16 cellular contexts compared by ENCODE assay signal in the genomic region with DNA sequence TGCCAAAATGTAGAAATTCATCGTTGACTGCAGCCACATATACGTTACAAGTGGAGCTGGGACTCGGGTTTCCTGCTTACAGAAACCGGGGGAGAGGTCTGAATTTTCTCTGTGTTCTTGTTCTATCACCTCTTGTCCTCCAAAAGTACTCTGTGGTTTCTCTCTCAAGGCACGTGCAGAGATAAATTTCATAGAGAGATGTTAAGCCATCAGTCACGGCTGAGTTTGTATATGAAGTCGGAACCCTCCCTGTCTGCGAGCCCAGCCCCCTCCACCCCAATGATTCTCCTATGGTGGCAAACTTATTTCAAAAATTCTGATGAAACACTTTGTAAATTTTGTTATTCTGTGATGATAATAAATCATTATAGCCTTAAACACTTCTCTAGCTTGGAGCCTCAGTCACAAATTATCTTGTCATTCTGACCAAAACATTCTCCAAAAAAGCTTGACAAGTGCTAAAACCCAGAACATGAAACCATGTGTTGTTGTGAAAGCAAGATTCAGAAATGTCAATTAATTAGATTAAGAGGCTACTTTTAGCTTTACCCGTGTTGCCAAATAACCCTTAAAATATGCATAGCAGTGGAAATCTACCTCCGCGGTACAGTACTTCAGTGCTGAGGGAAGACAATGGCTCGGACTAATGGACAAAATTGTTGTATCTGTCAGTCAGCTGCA.
DNase-seq lines count a peak whose midpoint lies in the region; TF ChIP-seq lines count a peak whose summit lies in the region.
"Had no signal": no experiment of that assay in that cellular context is flagged by ENCODE, and none has a peak within 500 bp of the region (broad histone marks: within the 10 kb centered on the region; RNA-seq: fewer than 3 reads in every experiment).

No MANE protein-coding gene starts in this region.

- H3K36me3 ChIP-seq in esophagus muscularis mucosa, result no peaks in the 10 kb centered on the region
- no peaks in the 10 kb centered on the region for H3K36me3 ChIP-seq in osteoblast (ENCODE audit: insufficient read depth, low read length)
- H3K36me3 ChIP-seq: upper lobe of right lung had no signal

- intact Hi-C loops in esophagus muscularis mucosa (cut with DNase I), result no loop called here

- TF ChIP-seq POLR2A in esophagus muscularis mucosa (IDR thresholded peaks at IDR 0.05; ENCODE audit: low read depth), result no peak

- peak overlapping the region; percentile 7 for H3K4me2 ChIP-seq in osteoblast (ENCODE audit: insufficient read depth, low read length)

- peaks cover 5 to 44% (median 40%) of the 10 kb centered on the region in 4 donors for H3K4me1 ChIP-seq in esophagus muscularis mucosa
- peaks cover 3% of the 10 kb centered on the region for H3K4me1 ChIP-seq in osteoblast (ENCODE audit: insufficient read depth, low read length)

- DNase-seq in AG04450 (ENCODE audit: low read depth, low spot score), result peak; percentile 8
- DNase-seq in Jurkat, Clone E6-1 (ENCODE audit: low read depth, low spot score), result peak; percentile 5
- no peak for DNase-seq in esophagus muscularis mucosa (ENCODE audit: extremely low spot score)
- DNase-seq in osteoblast (ENCODE audit: insufficient read length, low spot score, missing footprints), result no peak
- no peak for DNase-seq in KG1 (lab: John Stamatoyannopoulos, UW)
- DNase-seq in stimulated activated CD8-positive, alpha-beta memory T cell treated with anti-CD3 and anti-CD28 coated beads, Interleukin-4, amount 100 ng/mL, for 48 hours, result no peak
- DNase-seq in activated gamma-delta T cell (lab: John Stamatoyannopoulos, UW), result no peak
- no peak for DNase-seq in kidney tubule cell (ENCODE audit: low spot score)
- DNase-seq: activated naive CD8-positive, alpha-beta T cell treated with anti-CD3 and anti-CD28 coated beads, Interleukin-2, amount 50 U/mL, for 24 hours; effector CD4-positive, alpha-beta T cell; NCI-H1048; NCI-H2029 treated with DMSO at 0.1 percent for 48 hours; OCI-M1; SIG-M5; stimulated activated naive CD4-positive, alpha-beta T cell treated with Interleukin-2 at 50 U/mL for 16 hours; upper lobe of right lung had no signal

- CTCF ChIA-PET in AG04450 (lab: Charles Lee), result interaction anchor here (1.1 kb wide), 1 partner anchor 287 kb away, joined by 7 read pairs; no protein-coding TSS in a partner anchor

- H2AFZ ChIP-seq in osteoblast (ENCODE audit: low read length), result no peak overlapping the region

- TF ChIP-seq EP300 in esophagus muscularis mucosa (IDR thresholded peaks at IDR 0.05), result no peak

- peak overlapping the region; percentile 1; the same call in 1 of the 2 replicates for H3K4me3 ChIP-seq in AG04450 (ENCODE audit: low read depth, low read length)
- H3K4me3 ChIP-seq in Jurkat, Clone E6-1 (ENCODE audit: low read length), result no peak overlapping the region
- H3K4me3 ChIP-seq in esophagus muscularis mucosa, result peak overlapping the region in 3 of 4 donors; percentile 3 to 15 (median 13)
- H3K4me3 ChIP-seq in osteoblast (ENCODE audit: insufficient read depth, low read length), result no peak overlapping the region
- H3K4me3 ChIP-seq: upper lobe of right lung had no signal

- H3K79me2 ChIP-seq in osteoblast (ENCODE audit: insufficient read depth, low read length), result no peaks in the 10 kb centered on the region

- H3K27ac ChIP-seq in AG04450 (ENCODE audit: low read depth, low read length) (no peak overlapping the region), esophagus muscularis mucosa (replicated peaks in 1 of 4) (peak overlapping the region; percentile 21 to 43 (median 39)), osteoblast (ENCODE audit: low read depth, low read length) (no peak overlapping the region)
- H3K27ac ChIP-seq: upper lobe of right lung had no signal

- POLR2A ChIA-PET in AG04450 (lab: Yijun Ruan, JAX), result interaction anchor here (1.0 to 1.6 kb wide), 2 partner anchors 38 to 117 kb away, joined by 3 to 4 read pairs; no protein-coding TSS in a partner anchor

- H4K20me1 ChIP-seq in osteoblast (ENCODE audit: insufficient read depth, low read length), result no peaks in the 10 kb centered on the region

- 31% methylated on average over 12 of the region's 12 CpGs for WGBS in esophagus muscularis mucosa

- peaks cover 5% of the 10 kb centered on the region for H3K27me3 ChIP-seq in AG04450 (ENCODE audit: control insufficient read depth, insufficient read depth, low read length)
- no peaks in the 10 kb centered on the region for H3K27me3 ChIP-seq in esophagus muscularis mucosa
- no peaks in the 10 kb centered on the region for H3K27me3 ChIP-seq in osteoblast (ENCODE audit: insufficient read depth, low read length)
- H3K27me3 ChIP-seq: upper lobe of right lung had no signal

- TF ChIP-seq CTCF in AG04450 (IDR thresholded peaks at IDR 0.05; ENCODE audit: low read depth, low read length) (no peak), esophagus muscularis mucosa (IDR thresholded peaks at IDR 0.05) (no peak), osteoblast (IDR thresholded peaks at IDR 0.05; ENCODE audit: extremely low read depth, low read depth, low read length) (no peak)

- H3K9me3 ChIP-seq in AG04450 (ENCODE audit: control insufficient read depth, insufficient read depth, low read length), result 0 out of 2 replicates have a peak, but pooled peaks cover 2% of the 10 kb centered on the region
- H3K9me3 ChIP-seq in esophagus muscularis mucosa, result no peaks in the 10 kb centered on the region
- no peaks in the 10 kb centered on the region for H3K9me3 ChIP-seq in osteoblast (ENCODE audit: low read depth, low read length)
- H3K9me3 ChIP-seq: upper lobe of right lung had no signal

Comparison
In these comparisons a context has a peak if more than half of its experiments do, and no peak if none do; other contexts are left out.
1. DNase-seq: peak in AG04450 (single experiment) and Jurkat, Clone E6-1 (single experiment); none in esophagus muscularis mucosa (single experiment), osteoblast (single experiment), KG1 (single experiment), stimulated activated CD8-positive, alpha-beta memory T cell treated with anti-CD3 and anti-CD28 coated beads, Interleukin-4, amount 100 ng/mL, for 48 hours (single experiment), activated gamma-delta T cell (single experiment) and kidney tubule cell (single experiment).
2. H3K27ac ChIP-seq: peak in esophagus muscularis mucosa (4 of 4); none in AG04450 (single experiment) and osteoblast (single experiment).
3. H3K4me3 ChIP-seq: peak in AG04450 (single experiment) and esophagus muscularis mucosa (3 of 4); none in Jurkat, Clone E6-1 (single experiment) and osteoblast (single experiment).